39 cellular contexts compared by ENCODE assay signal in genomic region chr2:21346984-21347383, GRCh38.
"Had no signal": no experiment of that assay in that cellular context is flagged by ENCODE, and none has a peak within 500 bp of the region (broad histone marks: within the 10 kb centered on the region; RNA-seq: fewer than 3 reads in every experiment).

No MANE protein-coding gene starts in this region.

- H3K27ac Mint-ChIP-seq: activated naive CD4-positive, alpha-beta T cell treated with anti-CD3 and anti-CD28 coated beads for 36 hours; activated naive CD4-positive, alpha-beta T cell treated with anti-CD3 and anti-CD28 coated beads, Interleukin-2, amount 10 ng/mL, durations not matched to agents 7 days and 5 days; activated naive CD4-positive, alpha-beta T cell treated with anti-CD3 and anti-CD28 coated beads, Interleukin-2, amount 50 U/mL, for 24 hours; activated naive CD4-positive, alpha-beta T cell treated with anti-CD3 and anti-CD28 coated beads, Interleukin-2, amount 50 U/mL, for 72 hours; activated naive CD8-positive, alpha-beta T cell; activated naive CD8-positive, alpha-beta T cell treated with anti-CD3 and anti-CD28 coated beads for 36 hours; activated naive CD8-positive, alpha-beta T cell treated with anti-CD3 and anti-CD28 coated beads, Interleukin-2, amount 10 ng/mL, durations not matched to agents 7 days and 5 days; activated naive CD8-positive, alpha-beta T cell treated with anti-CD3 and anti-CD28 coated beads, Interleukin-2, amount 50 U/mL, for 24 hours; activated T-cell treated with anti-CD3 and anti-CD28 coated beads, Interleukin-2, amount 50 U/mL, for 24 hours; activated T-cell treated with anti-CD3 and anti-CD28 coated beads, Interleukin-2, amount 50 U/mL, for 72 hours; activated T-helper 17 cell treated with anti-CD3 and anti-CD28 coated beads, Interleukin-2, amount 50 U/mL, for 72 hours; activated T-helper 2 cell treated with anti-CD3 and anti-CD28 coated beads, Interferon-gamma antibody, Interleukin-2, Interleukin-4, amounts not matched to agents 10 μg/mL and 5 μg/mL and 100 μg/mL, durations not matched to agents 14 hours and 24 hours and 36 hours; brain had no signal

- H3K27me3 Mint-ChIP-seq: activated naive CD4-positive, alpha-beta T cell treated with anti-CD3 and anti-CD28 coated beads, Interleukin-2, amount 10 ng/mL, durations not matched to agents 7 days and 5 days; activated naive CD4-positive, alpha-beta T cell treated with anti-CD3 and anti-CD28 coated beads, Interleukin-2, amount 50 U/mL, for 24 hours; activated naive CD8-positive, alpha-beta T cell treated with anti-CD3 and anti-CD28 coated beads for 36 hours; activated naive CD8-positive, alpha-beta T cell treated with anti-CD3 and anti-CD28 coated beads, Interleukin-2, amount 10 ng/mL, durations not matched to agents 7 days and 5 days; activated naive CD8-positive, alpha-beta T cell treated with anti-CD3 and anti-CD28 coated beads, Interleukin-2, amount 50 U/mL, for 24 hours; activated T-cell treated with anti-CD3 and anti-CD28 coated beads, Interleukin-2, amount 50 U/mL, for 24 hours; central memory CD8-positive, alpha-beta T cell had no signal

- ATAC-seq: activated naive CD4-positive, alpha-beta T cell treated with anti-CD3 and anti-CD28 coated beads, Interleukin-2, amount 50 U/mL, for 72 hours; activated naive CD8-positive, alpha-beta T cell treated with anti-CD3 and anti-CD28 coated beads, Interleukin-2, amount 50 U/mL, for 24 hours; activated T-cell treated with anti-CD3 and anti-CD28 coated beads, Interleukin-2, amount 50 U/mL, for 4 hours; activated T-cell treated with anti-CD3 and anti-CD28 coated beads, Interleukin-2, amount 50 U/mL, for 72 hours; activated T-helper 17 cell treated with anti-CD3 and anti-CD28 coated beads, Interleukin-2, amount 50 U/mL, for 72 hours; body of pancreas had no signal

- H3K36me3 ChIP-seq: adrenal gland, ascending aorta, brain microvascular endothelial cell, breast epithelium, cardiac muscle cell had no signal

- H3K9me3 Mint-ChIP-seq: activated naive CD4-positive, alpha-beta T cell treated with anti-CD3 and anti-CD28 coated beads, Interleukin-2, amount 10 ng/mL, durations not matched to agents 7 days and 5 days; activated naive CD4-positive, alpha-beta T cell treated with anti-CD3 and anti-CD28 coated beads, Interleukin-2, amount 50 U/mL, for 24 hours; activated naive CD8-positive, alpha-beta T cell treated with anti-CD3 and anti-CD28 coated beads, Interleukin-2, amount 10 ng/mL, durations not matched to agents 7 days and 5 days; activated T-cell treated with anti-CD3 and anti-CD28 coated beads, Interleukin-2, amount 50 U/mL, for 72 hours; activated T-helper 2 cell treated with anti-CD3 and anti-CD28 coated beads, Interferon-gamma antibody, Interleukin-2, Interleukin-4, amounts not matched to agents 10 μg/mL and 5 μg/mL and 100 μg/mL, durations not matched to agents 14 hours and 24 hours and 36 hours had no signal

- H3K27ac ChIP-seq: adrenal gland, ascending aorta, body of pancreas, brain microvascular endothelial cell, breast epithelium had no signal

- H3K36me3 Mint-ChIP-seq: activated naive CD4-positive, alpha-beta T cell treated with anti-CD3 and anti-CD28 coated beads, Interleukin-2, amount 10 ng/mL, durations not matched to agents 7 days and 5 days; activated naive CD4-positive, alpha-beta T cell treated with anti-CD3 and anti-CD28 coated beads, Interleukin-2, amount 50 U/mL, for 24 hours; activated naive CD4-positive, alpha-beta T cell treated with anti-CD3 and anti-CD28 coated beads, Interleukin-2, amount 50 U/mL, for 72 hours; activated naive CD8-positive, alpha-beta T cell; activated naive CD8-positive, alpha-beta T cell treated with anti-CD3 and anti-CD28 coated beads for 36 hours; activated naive CD8-positive, alpha-beta T cell treated with anti-CD3 and anti-CD28 coated beads, Interleukin-2, amount 10 ng/mL, durations not matched to agents 7 days and 5 days; brain had no signal

- FAIRE-seq: astrocyte, bronchial epithelial cell had no signal

- H3K27me3 ChIP-seq: adrenal gland, ascending aorta, body of pancreas, brain microvascular endothelial cell, breast epithelium, cardiac muscle cell had no signal

- H3K9me3 ChIP-seq: adrenal gland, body of pancreas, breast epithelium had no signal

- H3K4me1 Mint-ChIP-seq: activated naive CD4-positive, alpha-beta T cell treated with anti-CD3 and anti-CD28 coated beads, Interleukin-2, amount 10 ng/mL, durations not matched to agents 7 days and 5 days; activated naive CD4-positive, alpha-beta T cell treated with anti-CD3 and anti-CD28 coated beads, Interleukin-2, amount 50 U/mL, for 24 hours; activated naive CD8-positive, alpha-beta T cell treated with anti-CD3 and anti-CD28 coated beads for 36 hours; activated naive CD8-positive, alpha-beta T cell treated with anti-CD3 and anti-CD28 coated beads, Interleukin-2, amount 10 ng/mL, durations not matched to agents 7 days and 5 days; activated naive CD8-positive, alpha-beta T cell treated with anti-CD3 and anti-CD28 coated beads, Interleukin-2, amount 50 U/mL, for 24 hours; activated T-helper 17 cell treated with anti-CD3 and anti-CD28 coated beads, Interleukin-2, amount 50 U/mL, for 72 hours; brain; central memory CD8-positive, alpha-beta T cell had no signal

- H3K4me1 ChIP-seq: adrenal gland, ascending aorta, body of pancreas, breast epithelium had no signal

- H3K4me3 ChIP-seq: adrenal gland, ascending aorta, body of pancreas, breast epithelium, cardiac muscle cell had no signal

- H3K4me3 Mint-ChIP-seq: activated naive CD4-positive, alpha-beta T cell treated with anti-CD3 and anti-CD28 coated beads for 36 hours; activated naive CD4-positive, alpha-beta T cell treated with anti-CD3 and anti-CD28 coated beads, Interleukin-2, amount 10 ng/mL, durations not matched to agents 7 days and 5 days; activated naive CD4-positive, alpha-beta T cell treated with anti-CD3 and anti-CD28 coated beads, Interleukin-2, amount 50 U/mL, for 24 hours; activated naive CD8-positive, alpha-beta T cell; activated naive CD8-positive, alpha-beta T cell treated with anti-CD3 and anti-CD28 coated beads for 36 hours; activated naive CD8-positive, alpha-beta T cell treated with anti-CD3 and anti-CD28 coated beads, Interleukin-2, amount 10 ng/mL, durations not matched to agents 7 days and 5 days; activated naive CD8-positive, alpha-beta T cell treated with anti-CD3 and anti-CD28 coated beads, Interleukin-2, amount 50 U/mL, for 24 hours; activated T-cell treated with anti-CD3 and anti-CD28 coated beads, Interleukin-2, amount 50 U/mL, for 24 hours; activated T-cell treated with anti-CD3 and anti-CD28 coated beads, Interleukin-2, amount 50 U/mL, for 4 hours; activated T-cell treated with anti-CD3 and anti-CD28 coated beads, Interleukin-2, amount 50 U/mL, for 72 hours; activated T-helper 17 cell treated with anti-CD3 and anti-CD28 coated beads, Interleukin-2, amount 50 U/mL, for 72 hours; brain; central memory CD8-positive, alpha-beta T cell had no signal

- DNase-seq: activated effector memory CD4-positive, alpha-beta T cell treated with anti-CD3 and anti-CD28 coated beads, Interleukin-2, amount 50 U/mL, for 16 hours; activated effector memory CD4-positive, alpha-beta T cell treated with Interleukin-2 at 50 U/mL for 16 hours; activated gamma-delta T cell; activated gamma-delta T cell treated with Interleukin-2 at 50 U/mL for 16 hours; activated naive CD4-positive, alpha-beta T cell; activated naive CD4-positive, alpha-beta T cell treated with anti-CD3 and anti-CD28 coated beads for 36 hours; activated naive CD4-positive, alpha-beta T cell treated with anti-CD3 and anti-CD28 coated beads, Interleukin-2, amount 10 ng/mL, durations not matched to agents 7 days and 5 days; activated naive CD4-positive, alpha-beta T cell treated with anti-CD3 and anti-CD28 coated beads, Interleukin-2, amount 50 U/mL, for 16 hours; activated naive CD4-positive, alpha-beta T cell treated with Interleukin-2 at 50 U/mL for 16 hours; activated naive CD8-positive, alpha-beta T cell treated with anti-CD3 and anti-CD28 coated beads for 36 hours; activated naive CD8-positive, alpha-beta T cell treated with anti-CD3 and anti-CD28 coated beads, Interleukin-2, amount 10 ng/mL, durations not matched to agents 7 days and 5 days; activated naive CD8-positive, alpha-beta T cell treated with anti-CD3 and anti-CD28 coated beads, Interleukin-2, amount 50 U/mL, for 24 hours; activated T-cell treated with anti-CD3 and anti-CD28 coated beads, Interleukin-2, amount 50 U/mL, for 1 hour; activated T-cell treated with anti-CD3 and anti-CD28 coated beads, Interleukin-2, amount 50 U/mL, for 24 hours; activated T-cell treated with anti-CD3 and anti-CD28 coated beads, Interleukin-2, amount 50 U/mL, for 4 hours; activated T-cell treated with anti-CD3 and anti-CD28 coated beads, Interleukin-2, amount 50 U/mL, for 48 hours; activated T-cell treated with anti-CD3 and anti-CD28 coated beads, Interleukin-2, amount 50 U/mL, for 72 hours; adrenal gland; amniotic stem cell; amygdala; anterior cingulate cortex; aorta; body of pancreas; brain microvascular endothelial cell; caudate nucleus; central memory CD4-positive, alpha-beta T cell; cerebellar nuclear complex had no signal
